26 cellular contexts compared by ENCODE assay signal in genomic region chr21:46005481-46005881, GRCh38. TPM values are rescaled to one million over a fixed set of nuclear protein-coding genes. Genes with fewer than 3 reads are reported as not detected.
A peak's percentile ranks its signal among the peaks of the same experiment; 100 is the strongest.
DNase-seq lines count a peak whose midpoint lies in the region; ATAC-seq and TF ChIP-seq lines count a peak whose summit lies in the region.
"Had no signal": no experiment of that assay in that cellular context is flagged by ENCODE, and none has a peak within 500 bp of the region (broad histone marks: within the 10 kb centered on the region; RNA-seq: fewer than 3 reads in every experiment).

No MANE protein-coding gene starts in this region.

- H3K9me3 ChIP-seq in right cardiac atrium (ENCODE audit: control insufficient read depth, low read length) (no peaks in the 10 kb centered on the region), spleen (peaks cover 0 to 36% (median 10%) of the 10 kb centered on the region in 8 donors)
- H3K9me3 ChIP-seq: A549, adrenal gland, upper lobe of right lung had no signal

- CTCF ChIA-PET in activated CD8-positive, alpha-beta T cell treated with anti-CD3 and anti-CD28 coated beads, Interleukin-2, amount 10 ng/mL, durations not matched to agents 7 days and 5 days (lab: Charles Lee): no interaction called here
- CTCF ChIA-PET in activated CD8-positive, alpha-beta T cell treated with anti-CD3 and anti-CD28 coated beads for 36 hours (lab: Charles Lee): no interaction called here

- H3K36me3 Mint-ChIP-seq in activated CD8-positive, alpha-beta T cell treated with anti-CD3 and anti-CD28 coated beads, Interleukin-2, amount 10 ng/mL, durations not matched to agents 7 days and 5 days (ENCODE audit: low read depth): no peaks in the 10 kb centered on the region
- no peaks in the 10 kb centered on the region for H3K36me3 Mint-ChIP-seq in activated CD8-positive, alpha-beta T cell treated with anti-CD3 and anti-CD28 coated beads for 36 hours (ENCODE audit: low read depth)
- peaks cover 21% of the 10 kb centered on the region for H3K36me3 Mint-ChIP-seq in HFFc6 (ENCODE audit: low read depth)
- H3K36me3 Mint-ChIP-seq: naive B cell had no signal

- WGBS in right cardiac atrium: 93% methylated on average over 20 of the region's 20 CpGs
- WGBS in spleen, 5 donors: 86 to 98% (median 93%) methylated on average over 17 to 20 of the region's 20 CpGs

- H3K27me3 Mint-ChIP-seq in activated CD8-positive, alpha-beta T cell treated with anti-CD3 and anti-CD28 coated beads, Interleukin-2, amount 10 ng/mL, durations not matched to agents 7 days and 5 days (ENCODE audit: low read depth): no peaks in the 10 kb centered on the region
- no peaks in the 10 kb centered on the region for H3K27me3 Mint-ChIP-seq in activated CD8-positive, alpha-beta T cell treated with anti-CD3 and anti-CD28 coated beads for 36 hours
- peaks cover 6% of the 10 kb centered on the region for H3K27me3 Mint-ChIP-seq in HFFc6 (ENCODE audit: insufficient read depth)
- H3K27me3 Mint-ChIP-seq: activated CD4-positive, alpha-beta T cell treated with anti-CD3 and anti-CD28 coated beads, Interleukin-2, amount 10 ng/mL, durations not matched to agents 7 days and 5 days; naive B cell; stimulated activated naive CD8-positive, alpha-beta T cell treated with anti-CD3 and anti-CD28 coated beads, Interleukin-15, Interleukin-2, amounts not matched to agents 100 ng/mL and 50 ng/mL, for 24 hours had no signal

- H3K27ac ChIP-seq in right cardiac atrium (ENCODE audit: low read length) (no peak overlapping the region), spleen (no peak overlapping the region)
- H3K27ac ChIP-seq: A549, adrenal gland, epithelial cell of prostate, upper lobe of right lung had no signal

- peaks cover 3% of the 10 kb centered on the region for H3K9me3 Mint-ChIP-seq in activated CD8-positive, alpha-beta T cell treated with anti-CD3 and anti-CD28 coated beads, Interleukin-2, amount 10 ng/mL, durations not matched to agents 7 days and 5 days (ENCODE audit: insufficient read depth)
- H3K9me3 Mint-ChIP-seq in activated CD8-positive, alpha-beta T cell treated with anti-CD3 and anti-CD28 coated beads for 36 hours: peaks cover 3% of the 10 kb centered on the region
- peaks cover 19% of the 10 kb centered on the region for H3K9me3 Mint-ChIP-seq in HFFc6
- H3K9me3 Mint-ChIP-seq: stimulated activated naive CD8-positive, alpha-beta T cell treated with anti-CD3 and anti-CD28 coated beads, Interleukin-15, Interleukin-2, amounts not matched to agents 100 ng/mL and 50 ng/mL, for 24 hours had no signal

- no peak overlapping the region for H3K4me3 Mint-ChIP-seq in activated CD8-positive, alpha-beta T cell treated with anti-CD3 and anti-CD28 coated beads, Interleukin-2, amount 10 ng/mL, durations not matched to agents 7 days and 5 days
- H3K4me3 Mint-ChIP-seq in activated CD8-positive, alpha-beta T cell treated with anti-CD3 and anti-CD28 coated beads for 36 hours: no peak overlapping the region
- no peak overlapping the region for H3K4me3 Mint-ChIP-seq in HFFc6
- H3K4me3 Mint-ChIP-seq: activated CD4-positive, alpha-beta T cell treated with anti-CD3 and anti-CD28 coated beads, Interleukin-2, amount 10 ng/mL, durations not matched to agents 7 days and 5 days; GM23338; stimulated activated naive CD8-positive, alpha-beta T cell treated with anti-CD3 and anti-CD28 coated beads, Interleukin-15, Interleukin-2, amounts not matched to agents 100 ng/mL and 50 ng/mL, for 24 hours; T-helper 1 cell treated with Interleukin-12 subunit alpha and Interleukin-12 subunit beta and Interleukin-4 antibody, amounts not matched to agents 30 μg/mL and 1 μg/mL, for 36 hours had no signal

- TF ChIP-seq CTCF in activated CD8-positive, alpha-beta T cell treated with anti-CD3 and anti-CD28 coated beads for 36 hours (IDR thresholded peaks at IDR 0.05): no peak
- no peak for TF ChIP-seq CTCF in HFFc6 (IDR thresholded peaks at IDR 0.05)
- TF ChIP-seq CTCF in spleen (IDR thresholded peaks at IDR 0.05 in 8 of 11, conservative IDR thresholded peaks at IDR 0.05 in 3 of 11): no peak

- TF ChIP-seq POLR2A in spleen (IDR thresholded peaks at IDR 0.05): no peak

- POLR2A ChIA-PET in activated CD8-positive, alpha-beta T cell treated with anti-CD3 and anti-CD28 coated beads, Interleukin-2, amount 10 ng/mL, durations not matched to agents 7 days and 5 days (lab: Charles Lee): no interaction called here
- POLR2A ChIA-PET in activated CD8-positive, alpha-beta T cell treated with anti-CD3 and anti-CD28 coated beads for 36 hours (lab: Charles Lee): no interaction called here

- H3K4me1 Mint-ChIP-seq in activated CD8-positive, alpha-beta T cell treated with anti-CD3 and anti-CD28 coated beads, Interleukin-2, amount 10 ng/mL, durations not matched to agents 7 days and 5 days (ENCODE audit: low read depth): no peaks in the 10 kb centered on the region
- H3K4me1 Mint-ChIP-seq in activated CD8-positive, alpha-beta T cell treated with anti-CD3 and anti-CD28 coated beads for 36 hours (ENCODE audit: low read depth): no peaks in the 10 kb centered on the region
- H3K4me1 Mint-ChIP-seq in HFFc6 (ENCODE audit: low read depth): no peaks in the 10 kb centered on the region
- H3K4me1 Mint-ChIP-seq: activated CD4-positive, alpha-beta T cell treated with anti-CD3 and anti-CD28 coated beads, Interleukin-2, amount 10 ng/mL, durations not matched to agents 7 days and 5 days; GM23338; naive B cell had no signal

- peak; percentile 10 for DNase-seq in activated CD8-positive, alpha-beta T cell treated with anti-CD3 and anti-CD28 coated beads, Interleukin-2, amount 10 ng/mL, durations not matched to agents 7 days and 5 days
- DNase-seq in activated CD8-positive, alpha-beta T cell treated with anti-CD3 and anti-CD28 coated beads for 36 hours: no peak
- no peak for DNase-seq in HFFc6
- DNase-seq in right cardiac atrium: peak; percentile 19 to 58 (median 40)
- peak; percentile 64 for DNase-seq in spleen
- DNase-seq in NAMALWA (ENCODE audit: low spot score): no peak
- no peak for DNase-seq in SK-N-DZ (ENCODE audit: low spot score)
- DNase-seq: activated CD4-positive, alpha-beta T cell treated with anti-CD3 and anti-CD28 coated beads, Interleukin-2, amount 10 ng/mL, durations not matched to agents 7 days and 5 days; activated effector memory CD4-positive, alpha-beta T cell treated with anti-CD3 and anti-CD28 coated beads, Interleukin-2, amount 50 U/mL, for 16 hours; C1 segment of cervical spinal cord; foreskin melanocyte; hypothalamus; naive B cell; NCI-H1694; NCI-H748 treated with DMSO at 0.1 percent for 48 hours; SIG-M5; small intestine; stimulated activated CD4-positive, alpha-beta T cell treated with anti-CD3 and anti-CD28 coated beads, Interleukin-2, amount 100 ng/mL, for 48 hours; upper lobe of right lung had no signal

- H3K4me3 ChIP-seq in right cardiac atrium (ENCODE audit: low read length): no peak overlapping the region
- H3K4me3 ChIP-seq in spleen: no peak overlapping the region
- H3K4me3 ChIP-seq: A549, adrenal gland, GM23338, upper lobe of right lung had no signal

- peaks cover 0 to 38% (median 16%) of the 10 kb centered on the region in 6 donors for H3K36me3 ChIP-seq in spleen
- H3K36me3 ChIP-seq: adrenal gland had no signal

- H3K27me3 ChIP-seq in right cardiac atrium (ENCODE audit: control insufficient read depth, insufficient read depth) (no peaks in the 10 kb centered on the region), spleen (replicated peaks in 1 of 7) (no peaks in the 10 kb centered on the region)
- H3K27me3 ChIP-seq: adrenal gland, upper lobe of right lung had no signal

- H3K4me1 ChIP-seq in right cardiac atrium (ENCODE audit: control insufficient read depth, insufficient read depth, low read length) (no peaks in the 10 kb centered on the region), spleen (no peaks in the 10 kb centered on the region)
- H3K4me1 ChIP-seq: A549, adrenal gland, upper lobe of right lung had no signal

- intact Hi-C loops in activated CD8-positive, alpha-beta T cell treated with anti-CD3 and anti-CD28 coated beads for 36 hours (cut with micrococcal nuclease): no loop called here
- intact Hi-C loops in right cardiac atrium (cut with DNase I): loop anchor here in 1 of 4 donors (10.0 kb wide), 1 partner anchor 109 kb away; no protein-coding TSS in a partner anchor
- intact Hi-C loops in spleen (cut with DNase I; ENCODE audit: low total_unique reads): no loop called here

- H3K27ac Mint-ChIP-seq in activated CD8-positive, alpha-beta T cell treated with anti-CD3 and anti-CD28 coated beads, Interleukin-2, amount 10 ng/mL, durations not matched to agents 7 days and 5 days: no peak overlapping the region
- no peak overlapping the region for H3K27ac Mint-ChIP-seq in activated CD8-positive, alpha-beta T cell treated with anti-CD3 and anti-CD28 coated beads for 36 hours
- H3K27ac Mint-ChIP-seq in HFFc6: peak overlapping the region; percentile 43; the same call in 1 of the 2 replicates
- H3K27ac Mint-ChIP-seq: activated CD4-positive, alpha-beta T cell treated with anti-CD3 and anti-CD28 coated beads, Interleukin-2, amount 10 ng/mL, durations not matched to agents 7 days and 5 days; GM23338; stimulated activated naive CD8-positive, alpha-beta T cell treated with anti-CD3 and anti-CD28 coated beads, Interleukin-15, Interleukin-2, amounts not matched to agents 100 ng/mL and 50 ng/mL, for 24 hours; T-helper 1 cell treated with Interleukin-12 subunit alpha and Interleukin-12 subunit beta and Interleukin-4 antibody, amounts not matched to agents 30 μg/mL and 1 μg/mL, for 36 hours had no signal

- no peak for ATAC-seq in activated CD8-positive, alpha-beta T cell treated with anti-CD3 and anti-CD28 coated beads, Interleukin-2, amount 10 ng/mL, durations not matched to agents 7 days and 5 days
- no peak for ATAC-seq in activated CD8-positive, alpha-beta T cell treated with anti-CD3 and anti-CD28 coated beads for 36 hours
- ATAC-seq in right cardiac atrium (no peak), GM21367 (IDR thresholded peaks at IDR 0.05; ENCODE audit: unreplicated experiment) (no peak)
- ATAC-seq: A549, GM23338, upper lobe of right lung had no signal

RNA-seq across cellular contexts. Expression of gene COL6A1, which starts 23.9 kb away (rescaled TPM):
- under 1 TPM; 0.26 to 0.42 TPM for total RNA-seq in activated CD8-positive, alpha-beta T cell treated with anti-CD3 and anti-CD28 coated beads, Interleukin-2, amount 10 ng/mL, durations not matched to agents 7 days and 5 days
- 1 to 10 TPM; 4.1 to 5.2 TPM for total RNA-seq in activated CD8-positive, alpha-beta T cell treated with anti-CD3 and anti-CD28 coated beads for 36 hours
- total RNA-seq in HFFc6 (2021; fragmentation: NEBNext Ultra II Directional; extraction: Animal tissue kit (Norgen Biotek cat#: 25700)): 100 to 1,000 TPM; 350 to 415 (median 382) TPM
- 100 to 1,000 TPM; 112 to 192 (median 171) TPM for total RNA-seq in right cardiac atrium
- polyA plus RNA-seq in right cardiac atrium: 165 TPM
- 100 to 1,000 TPM in 6 of 7 donors, 10 to 100 TPM in 1; 76.5 to 190 (median 139) TPM for total RNA-seq in spleen
- 100 to 1,000 TPM in 2 of 3 donors, 10 to 100 TPM in 1; 85.7 to 152 (median 119) TPM for polyA plus RNA-seq in spleen
- polyA plus RNA-seq in SK-N-DZ (2014; cell fraction: cytosol; rRNA removed): 58.6 and 64.7 TPM in 2 replicates
- polyA plus RNA-seq in SK-N-DZ (2014; cell fraction: nucleus; rRNA removed): 367 and 476 TPM in 2 replicates

Comparison
In these comparisons a context has a peak if more than half of its experiments do, and no peak if none do; other contexts are left out.
1. DNase-seq: peak in activated CD8-positive, alpha-beta T cell treated with anti-CD3 and anti-CD28 coated beads, Interleukin-2, amount 10 ng/mL, durations not matched to agents 7 days and 5 days (single experiment), right cardiac atrium (3 of 3) and spleen (single experiment); none in activated CD8-positive, alpha-beta T cell treated with anti-CD3 and anti-CD28 coated beads for 36 hours (single experiment), HFFc6 (single experiment), NAMALWA (single experiment) and SK-N-DZ (single experiment).
2. RNA of gene COL6A1, which starts 23.9 kb away (total RNA-seq): 350 to 415 TPM in HFFc6, 112 to 192 TPM in right cardiac atrium and 76.5 to 190 TPM in spleen; 4.1 to 5.2 TPM in activated CD8-positive, alpha-beta T cell treated with anti-CD3 and anti-CD28 coated beads for 36 hours and 0.26 to 0.42 TPM in activated CD8-positive, alpha-beta T cell treated with anti-CD3 and anti-CD28 coated beads, Interleukin-2, amount 10 ng/mL, durations not matched to agents 7 days and 5 days; every median in the first group is over 10 times any median in the second.